21 cellular contexts compared by ENCODE assay signal in genomic region chr9:131078427-131079366, GRCh38.
"Had no signal": no experiment of that assay in that cellular context is flagged by ENCODE, and none has a peak within 500 bp of the region (broad histone marks: within the 10 kb centered on the region; RNA-seq: fewer than 3 reads in every experiment).

No MANE protein-coding gene starts in this region.

- H3K9me2 ChIP-seq: SK-N-SH had no signal

- H3K9me3 ChIP-seq: SK-N-SH had no signal

- H3K9ac ChIP-seq: SK-N-SH had no signal

- H3K4me2 ChIP-seq: SK-N-SH had no signal

- DNase-seq: Karpas-422, KG1, MM.1S, NCI-H1092 treated with DMSO at 0.1 percent for 48 hours, NCI-H1436, NCI-H187, NCI-H2029, NCI-H2081 treated with DMSO at 0.1 percent for 48 hours, NCI-H2171, NCI-H226, NCI-H446, NCI-H510A, NCI-H524 treated with DMSO at 0.1 percent for 48 hours, NCI-H69, NCI-H774, PC-3, SHP77, SK-N-SH, T-helper 1 cell had no signal

- ATAC-seq: Panc1, PC-3 had no signal

- H3K27ac ChIP-seq: RWPE1 had no signal
